In genomic region chr2:71070294-71071025, GRCh38 we compare ENCODE assay signal across 8 cellular contexts. TPM values are rescaled to one million over a fixed set of nuclear protein-coding genes. Genes with fewer than 3 reads are reported as not detected.
A peak's percentile ranks its signal among the peaks of the same experiment; 100 is the strongest.
DNase-seq lines count a peak whose midpoint lies in the region; TF ChIP-seq lines count a peak whose summit lies in the region.

No MANE protein-coding gene starts in this region.

- peak; percentile 44 for TF ChIP-seq CTCF in GM12864 (IDR thresholded peaks at IDR 0.05; ENCODE audit: low read depth, low read length, missing control alignments)
- TF ChIP-seq CTCF in neural progenitor cell (IDR thresholded peaks at IDR 0.05): peak; percentile 41
- TF ChIP-seq CTCF in ascending aorta (IDR thresholded peaks at IDR 0.05): peak in 1 of 3 experiments; percentile 11

- H2AFZ ChIP-seq in ACC112 (ENCODE audit: low read length, unreplicated experiment): no peak overlapping the region
- H2AFZ ChIP-seq in neural progenitor cell (replicated peaks): no peak overlapping the region

- peaks cover 8% of the 10 kb centered on the region for H3K27me3 Mint-ChIP-seq in neural progenitor cell (ENCODE audit: insufficient read depth, low read depth)

- peak overlapping the region; percentile 33 for H3K4me3 Mint-ChIP-seq in neural progenitor cell

- H4K20me1 ChIP-seq in neural progenitor cell (ENCODE audit: low read depth): no peaks in the 10 kb centered on the region

- intact Hi-C loops in ascending aorta (cut with DNase I): no loop called here

- no peak overlapping the region for H3K4me2 ChIP-seq in neural progenitor cell

- peak overlapping the region; percentile 88 for H3K4me3 ChIP-seq in ACC112 (ENCODE audit: low read depth, low read length)
- peak overlapping the region; percentile 43 for H3K4me3 ChIP-seq in GM12864 (ENCODE audit: low read depth, low read length)
- no peak overlapping the region for H3K4me3 ChIP-seq in neural progenitor cell
- peak overlapping the region in 1 of 2 donors; percentile 84 for H3K4me3 ChIP-seq in ascending aorta
- H3K4me3 ChIP-seq in effector memory CD4-positive, alpha-beta T cell (ENCODE audit: insufficient read depth, low read depth, low read length, poor library complexity, severe bottlenecking): no peak overlapping the region

- H3K9ac ChIP-seq in neural progenitor cell: no peak overlapping the region

- peaks cover 21% of the 10 kb centered on the region for H3K4me1 ChIP-seq in ACC112 (ENCODE audit: control insufficient read depth, insufficient read depth, low read length, unreplicated experiment)
- H3K4me1 ChIP-seq in neural progenitor cell: peaks cover 12% of the 10 kb centered on the region
- H3K4me1 ChIP-seq in ascending aorta: peaks cover 6 to 22% of the 10 kb centered on the region in 2 donors
- H3K4me1 ChIP-seq in effector memory CD4-positive, alpha-beta T cell (ENCODE audit: control insufficient read depth, insufficient read depth, low read length, poor library complexity, severe bottlenecking): peaks cover 38% of the 10 kb centered on the region

- H3K36me3 ChIP-seq in ACC112 (ENCODE audit: insufficient read depth, low read length) (peaks cover 4% of the 10 kb centered on the region; the same call in 1 of the 2 replicates), neural progenitor cell (no peaks in the 10 kb centered on the region), ascending aorta (peaks cover 25 to 30% of the 10 kb centered on the region in 2 donors)
- peaks cover 2% of the 10 kb centered on the region for H3K36me3 ChIP-seq in effector memory CD4-positive, alpha-beta T cell (ENCODE audit: control insufficient read depth, insufficient read depth, low read length)

- H3K79me2 ChIP-seq in ACC112 (ENCODE audit: control insufficient read depth, insufficient read depth, low read length, unreplicated experiment): peaks cover 48% of the 10 kb centered on the region
- peaks cover 19% of the 10 kb centered on the region for H3K79me2 ChIP-seq in neural progenitor cell (ENCODE audit: low read depth)

- DNase-seq in GM12864 (ENCODE audit: low read depth) (no peak), NOMO-1 treated with dmso at 0.1 percent for 144 hours (lab: John Stamatoyannopoulos, UW; ENCODE audit: unreplicated experiment) (peak; percentile 64), dermis blood vessel endothelial cell (peak; percentile 62), neural progenitor cell (ENCODE audit: low spot score) (peak; percentile 43), ascending aorta (ENCODE audit: low spot score in 2 of 2) (no peak)
- no peak for DNase-seq in effector memory CD4-positive, alpha-beta T cell
- DNase-seq in activated naive CD4-positive, alpha-beta T cell (lab: John Stamatoyannopoulos, UW): no peak

- H3K27ac Mint-ChIP-seq in neural progenitor cell: no peak overlapping the region

- H3K36me3 Mint-ChIP-seq in neural progenitor cell: peaks cover 8% of the 10 kb centered on the region

- H3K9me3 Mint-ChIP-seq in neural progenitor cell: no peaks in the 10 kb centered on the region

- H3F3A ChIP-seq in neural progenitor cell (ENCODE audit: low read depth): no peaks in the 10 kb centered on the region

- no peaks in the 10 kb centered on the region for H3K9me3 ChIP-seq in neural progenitor cell (ENCODE audit: low read depth)
- H3K9me3 ChIP-seq in ascending aorta: no peaks in the 10 kb centered on the region
- no peaks in the 10 kb centered on the region for H3K9me3 ChIP-seq in effector memory CD4-positive, alpha-beta T cell (ENCODE audit: control insufficient read depth, low read length)

- no peak overlapping the region for H3K27ac ChIP-seq in ACC112 (ENCODE audit: low read depth, low read length)
- H3K27ac ChIP-seq in neural progenitor cell: no peak overlapping the region
- no peak overlapping the region for H3K27ac ChIP-seq in ascending aorta
- no peak overlapping the region for H3K27ac ChIP-seq in effector memory CD4-positive, alpha-beta T cell (ENCODE audit: insufficient read depth, low read length, poor library complexity, severe bottlenecking)

- peaks cover 18% of the 10 kb centered on the region for H3K4me1 Mint-ChIP-seq in neural progenitor cell

- no peaks in the 10 kb centered on the region for H3K27me3 ChIP-seq in ACC112 (ENCODE audit: insufficient read depth, low read length)
- H3K27me3 ChIP-seq in neural progenitor cell: no peaks in the 10 kb centered on the region
- no peaks in the 10 kb centered on the region for H3K27me3 ChIP-seq in ascending aorta
- no peaks in the 10 kb centered on the region for H3K27me3 ChIP-seq in effector memory CD4-positive, alpha-beta T cell (replicated peaks; ENCODE audit: control insufficient read depth, insufficient read depth, low read length, poor library complexity, severe bottlenecking)

RNA-seq across cellular contexts. Expression of gene NAGK, which starts 2.0 kb away (rescaled TPM):
- total RNA-seq in dermis blood vessel endothelial cell: 46.5 and 61.1 TPM in 2 replicates
- 18.4 and 43.5 TPM in 2 replicates for total RNA-seq in neural progenitor cell (ENCODE audit: low replicate concordance)
- total RNA-seq in ascending aorta: 97.4 TPM

RNA-seq across cellular contexts. Expression of gene MCEE, which starts 59.6 kb away (rescaled TPM):
- total RNA-seq in dermis blood vessel endothelial cell: 9.7 and 14.0 TPM in 2 replicates
- total RNA-seq in neural progenitor cell (ENCODE audit: low replicate concordance): 8.0 and 24.7 TPM in 2 replicates
- total RNA-seq in ascending aorta: 2.0 TPM

RNA-seq across cellular contexts. Expression of gene MPHOSPH10, which starts 60.0 kb away (rescaled TPM):
- 17.4 and 18.9 TPM in 2 replicates for total RNA-seq in dermis blood vessel endothelial cell
- total RNA-seq in neural progenitor cell (ENCODE audit: low replicate concordance): 15.2 and 29.6 TPM in 2 replicates
- total RNA-seq in ascending aorta: 23.0 TPM

Comparison
In these comparisons a context has a peak if more than half of its experiments do, and no peak if none do; other contexts are left out.
1. H3K4me3 ChIP-seq: peak in ACC112 (single experiment) and GM12864 (single experiment); none in neural progenitor cell (single experiment) and effector memory CD4-positive, alpha-beta T cell (single experiment).
2. DNase-seq: peak in NOMO-1 treated with dmso at 0.1 percent for 144 hours (single experiment), dermis blood vessel endothelial cell (single experiment) and neural progenitor cell (single experiment); none in GM12864 (single experiment), ascending aorta (0 of 2), effector memory CD4-positive, alpha-beta T cell (0 of 3) and activated naive CD4-positive, alpha-beta T cell (0 of 4).